Comparison of ENCODE assay signal across 1 cellular context in genomic region chrX:129754266-129755024, GRCh38.
TF ChIP-seq lines count a peak whose summit lies in the region.

No MANE protein-coding gene starts in this region.

TF ChIP-seq in WTC11, 78 proteins besides CTCF, POLR2A, EP300 and RAD21 (continued from another document):
- no peak for TF ChIP-seq ZNF671 (CRISPR knock-in tag; IDR thresholded peaks at IDR 0.05)
- no peak for TF ChIP-seq MYBL2 (CRISPR knock-in tag; IDR thresholded peaks at IDR 0.05)
- no peak for TF ChIP-seq ETV6 (CRISPR knock-in tag; IDR thresholded peaks at IDR 0.05)
- TF ChIP-seq OVOL2 (CRISPR knock-in tag; IDR thresholded peaks at IDR 0.05; ENCODE audit: borderline replicate concordance): no peak
- TF ChIP-seq ZNF512 (CRISPR knock-in tag; IDR thresholded peaks at IDR 0.05; ENCODE audit: borderline replicate concordance): no peak
